ENCODE assay signal across 12 cellular contexts in the genomic region with DNA sequence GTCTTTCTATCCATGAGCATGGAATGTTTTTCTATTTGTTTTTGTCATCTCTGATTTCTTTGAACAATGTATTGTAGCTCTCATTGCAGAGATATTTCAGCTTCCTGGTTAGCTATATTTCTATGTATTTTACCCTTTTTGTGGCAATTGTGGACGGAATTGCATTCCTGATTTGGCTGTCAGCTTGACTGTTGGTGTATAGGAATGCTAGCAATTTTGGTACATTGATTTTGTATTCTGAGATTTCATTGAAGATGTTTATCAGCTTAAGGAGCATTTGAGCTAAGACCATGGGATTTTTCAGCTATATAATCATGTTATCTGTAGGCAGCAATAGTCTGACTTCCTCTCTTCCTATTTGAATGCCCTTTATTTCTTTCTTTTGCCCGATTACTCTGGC.
"Had no signal": no experiment of that assay in that cellular context is flagged by ENCODE, and none has a peak within 500 bp of the region (broad histone marks: within the 10 kb centered on the region; RNA-seq: fewer than 3 reads in every experiment).

No MANE protein-coding gene starts in this region.

- H3K4me1 ChIP-seq: heart right ventricle, psoas muscle, right lobe of liver had no signal

- ATAC-seq: heart right ventricle; naive thymus-derived CD4-positive, alpha-beta T cell; psoas muscle; right lobe of liver had no signal

- H3K4me1 Mint-ChIP-seq: naive thymus-derived CD4-positive, alpha-beta T cell; nephron progenitor cell had no signal

- H3K27ac Mint-ChIP-seq: naive thymus-derived CD4-positive, alpha-beta T cell; nephron progenitor cell had no signal

- H3K36me3 ChIP-seq: heart right ventricle, right lobe of liver had no signal

- DNase-seq: dorsolateral prefrontal cortex; effector CD8-positive, alpha-beta T cell; heart right ventricle; hypothalamus; kidney glomerular epithelial cell; naive thymus-derived CD4-positive, alpha-beta T cell; nephron progenitor cell; psoas muscle; retina; right lobe of liver; stimulated activated naive CD4-positive, alpha-beta T cell had no signal

- H3K4me3 Mint-ChIP-seq: naive thymus-derived CD4-positive, alpha-beta T cell; nephron progenitor cell had no signal

- H3K27ac ChIP-seq: coronary artery, dorsolateral prefrontal cortex, heart right ventricle, psoas muscle, right lobe of liver had no signal

- H3K27me3 ChIP-seq: right lobe of liver had no signal

- H3K27me3 Mint-ChIP-seq: naive thymus-derived CD4-positive, alpha-beta T cell had no signal

- H3K36me3 Mint-ChIP-seq: naive thymus-derived CD4-positive, alpha-beta T cell had no signal

- H3K4me3 ChIP-seq: coronary artery, dorsolateral prefrontal cortex, heart right ventricle, psoas muscle, right lobe of liver had no signal
